In the genomic region with DNA sequence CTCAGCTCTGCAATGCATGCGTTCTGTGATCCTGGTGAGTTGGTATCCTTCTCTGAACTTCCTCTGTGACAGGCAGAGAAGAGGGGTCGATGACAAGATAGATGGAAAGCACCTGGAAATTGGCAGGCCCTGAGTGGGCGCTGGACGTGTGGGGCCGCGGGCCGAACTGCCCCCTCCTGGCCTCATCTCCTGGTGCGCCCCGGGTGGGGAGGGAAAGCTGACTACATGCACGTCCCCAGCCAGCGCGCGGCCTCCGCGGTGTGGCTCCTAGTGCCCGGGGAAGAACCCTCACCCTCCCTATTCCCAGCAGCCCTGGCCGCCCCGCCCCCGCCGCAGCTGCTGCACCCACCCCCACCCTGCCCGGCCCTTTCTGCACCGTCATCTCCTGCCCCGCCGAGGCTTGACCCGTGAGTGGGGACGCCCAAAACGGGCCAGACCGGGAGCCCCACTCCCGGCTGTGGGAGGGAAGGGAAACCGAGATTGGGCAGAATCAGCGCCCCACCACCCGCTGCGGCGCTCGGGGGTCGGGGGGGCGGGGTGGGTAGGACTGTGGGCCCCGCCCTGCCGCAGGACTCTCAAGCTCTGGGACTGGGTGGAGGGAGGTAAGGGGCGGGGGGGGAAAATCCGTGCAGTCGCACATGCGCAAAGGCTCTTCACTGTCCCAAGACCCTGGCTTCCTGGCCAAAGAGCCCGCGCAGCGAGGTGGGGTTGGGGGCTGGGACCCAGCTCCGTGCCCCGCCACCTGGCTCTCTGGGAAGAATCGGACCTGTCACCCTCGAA, we compare ENCODE assay signal across 1 cellular context.
TF ChIP-seq lines count a peak whose summit lies in the region.

A gene (plus strand): TSS at position 371 of the 780 bp plus-strand sequence.

TF ChIP-seq in K562, 482 proteins besides CTCF, POLR2A, EP300 and RAD21 (continued from another document and continues in another):
- TF ChIP-seq, protein P1, sequence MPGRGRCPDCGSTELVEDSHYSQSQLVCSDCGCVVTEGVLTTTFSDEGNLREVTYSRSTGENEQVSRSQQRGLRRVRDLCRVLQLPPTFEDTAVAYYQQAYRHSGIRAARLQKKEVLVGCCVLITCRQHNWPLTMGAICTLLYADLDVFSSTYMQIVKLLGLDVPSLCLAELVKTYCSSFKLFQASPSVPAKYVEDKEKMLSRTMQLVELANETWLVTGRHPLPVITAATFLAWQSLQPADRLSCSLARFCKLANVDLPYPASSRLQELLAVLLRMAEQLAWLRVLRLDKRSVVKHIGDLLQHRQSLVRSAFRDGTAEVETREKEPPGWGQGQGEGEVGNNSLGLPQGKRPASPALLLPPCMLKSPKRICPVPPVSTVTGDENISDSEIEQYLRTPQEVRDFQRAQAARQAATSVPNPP (IDR thresholded peaks at IDR 0.05; ENCODE audit: borderline replicate concordance, insufficient read depth, insufficient read length), result no peak
- TF ChIP-seq, protein P2, sequence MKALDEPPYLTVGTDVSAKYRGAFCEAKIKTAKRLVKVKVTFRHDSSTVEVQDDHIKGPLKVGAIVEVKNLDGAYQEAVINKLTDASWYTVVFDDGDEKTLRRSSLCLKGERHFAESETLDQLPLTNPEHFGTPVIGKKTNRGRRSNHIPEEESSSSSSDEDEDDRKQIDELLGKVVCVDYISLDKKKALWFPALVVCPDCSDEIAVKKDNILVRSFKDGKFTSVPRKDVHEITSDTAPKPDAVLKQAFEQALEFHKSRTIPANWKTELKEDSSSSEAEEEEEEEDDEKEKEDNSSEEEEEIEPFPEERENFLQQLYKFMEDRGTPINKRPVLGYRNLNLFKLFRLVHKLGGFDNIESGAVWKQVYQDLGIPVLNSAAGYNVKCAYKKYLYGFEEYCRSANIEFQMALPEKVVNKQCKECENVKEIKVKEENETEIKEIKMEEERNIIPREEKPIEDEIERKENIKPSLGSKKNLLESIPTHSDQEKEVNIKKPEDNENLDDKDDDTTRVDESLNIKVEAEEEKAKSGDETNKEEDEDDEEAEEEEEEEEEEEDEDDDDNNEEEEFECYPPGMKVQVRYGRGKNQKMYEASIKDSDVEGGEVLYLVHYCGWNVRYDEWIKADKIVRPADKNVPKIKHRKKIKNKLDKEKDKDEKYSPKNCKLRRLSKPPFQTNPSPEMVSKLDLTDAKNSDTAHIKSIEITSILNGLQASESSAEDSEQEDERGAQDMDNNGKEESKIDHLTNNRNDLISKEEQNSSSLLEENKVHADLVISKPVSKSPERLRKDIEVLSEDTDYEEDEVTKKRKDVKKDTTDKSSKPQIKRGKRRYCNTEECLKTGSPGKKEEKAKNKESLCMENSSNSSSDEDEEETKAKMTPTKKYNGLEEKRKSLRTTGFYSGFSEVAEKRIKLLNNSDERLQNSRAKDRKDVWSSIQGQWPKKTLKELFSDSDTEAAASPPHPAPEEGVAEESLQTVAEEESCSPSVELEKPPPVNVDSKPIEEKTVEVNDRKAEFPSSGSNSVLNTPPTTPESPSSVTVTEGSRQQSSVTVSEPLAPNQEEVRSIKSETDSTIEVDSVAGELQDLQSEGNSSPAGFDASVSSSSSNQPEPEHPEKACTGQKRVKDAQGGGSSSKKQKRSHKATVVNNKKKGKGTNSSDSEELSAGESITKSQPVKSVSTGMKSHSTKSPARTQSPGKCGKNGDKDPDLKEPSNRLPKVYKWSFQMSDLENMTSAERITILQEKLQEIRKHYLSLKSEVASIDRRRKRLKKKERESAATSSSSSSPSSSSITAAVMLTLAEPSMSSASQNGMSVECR (CRISPR knock-in tag; IDR thresholded peaks at IDR 0.05), result peak; percentile 49; the same call in 1 of the 2 replicates
- TF ChIP-seq NCOR1 (IDR thresholded peaks at IDR 0.05), result peak; percentile 57
- peak; percentile 55 for TF ChIP-seq BHLHE40 (IDR thresholded peaks at IDR 0.05; ENCODE audit: low read length)
- no peak for TF ChIP-seq RFX7 (CRISPR knock-in tag; IDR thresholded peaks at IDR 0.05)
- TF ChIP-seq ZFP36 (IDR thresholded peaks at IDR 0.05; ENCODE audit: low read depth, low read length, partially characterized antibody), result no peak
- TF ChIP-seq RNF2 (IDR thresholded peaks at IDR 0.05), result peak; percentile 33; the same call in 1 of the 2 replicates
- no peak for TF ChIP-seq JUND (IDR thresholded peaks at IDR 0.05; ENCODE audit: borderline replicate concordance, low read depth, low read length)
- TF ChIP-seq JUND (tag; IDR thresholded peaks at IDR 0.05; ENCODE audit: borderline replicate concordance, low read depth, low read length), result no peak
- no peak for TF ChIP-seq ZNF507 (tag; conservative IDR thresholded peaks at IDR 0.05)
- TF ChIP-seq RBBP5 (IDR thresholded peaks at IDR 0.05; ENCODE audit: borderline replicate concordance, insufficient read depth, low read length, poor library complexity, severe bottlenecking), result peak; percentile 52
- peak; percentile 75 for TF ChIP-seq KDM5B (IDR thresholded peaks at IDR 0.05; ENCODE audit: insufficient replicate concordance, low read depth, low read length)
- TF ChIP-seq, protein P3, sequence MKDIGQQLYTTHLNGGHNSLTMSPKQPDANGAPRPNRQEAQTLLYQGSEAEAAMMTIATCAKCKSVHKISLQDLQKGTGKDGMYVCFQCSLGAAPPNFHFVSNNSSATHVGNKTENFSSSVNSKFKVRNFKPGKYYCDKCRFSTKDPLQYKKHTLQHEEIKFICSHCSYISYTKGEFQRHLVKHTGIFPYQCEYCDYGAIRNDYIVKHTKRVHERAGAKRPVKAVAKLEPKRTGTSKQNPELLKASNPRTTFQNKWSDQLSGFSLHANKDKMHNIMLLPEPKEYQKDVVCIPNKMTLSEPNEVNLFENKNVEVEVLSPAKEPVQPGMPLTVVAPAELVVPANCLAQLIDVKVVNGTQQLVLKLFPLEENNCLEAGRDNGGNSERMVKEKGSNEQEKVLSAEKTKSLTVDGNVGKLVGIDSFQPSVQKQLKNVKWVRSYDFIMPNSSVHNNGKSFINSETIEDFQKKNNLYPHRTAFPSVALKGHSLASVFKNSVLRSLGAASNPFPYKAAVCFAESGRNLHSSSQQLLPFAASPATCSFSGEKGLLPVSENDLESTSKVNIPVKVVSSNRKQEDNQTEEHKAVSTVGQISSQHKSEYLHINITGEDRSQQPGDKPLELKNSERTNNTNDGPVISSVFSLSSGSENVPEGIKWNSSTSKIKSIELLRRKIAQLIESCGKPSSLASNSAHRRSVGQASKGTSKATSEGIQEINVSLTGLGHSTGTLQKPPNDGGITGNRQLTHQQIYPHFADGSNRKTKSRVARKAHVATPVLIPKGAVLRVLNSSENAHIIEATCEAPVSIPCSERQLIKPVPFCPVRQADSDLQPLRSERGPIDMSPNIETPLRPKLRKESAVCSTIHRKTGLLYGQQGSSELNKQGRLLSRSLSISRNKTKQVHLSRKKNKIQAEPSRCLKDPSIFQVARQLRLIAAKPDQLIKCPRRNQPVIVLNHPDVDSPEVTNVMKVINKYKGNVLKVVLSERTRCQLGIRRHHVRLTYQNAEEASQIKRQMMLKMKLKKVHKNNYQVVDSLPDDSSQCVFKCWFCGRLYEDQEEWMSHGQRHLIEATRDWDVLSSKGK (CRISPR knock-in tag; IDR thresholded peaks at IDR 0.05), result no peak
- TF ChIP-seq, protein P4, sequence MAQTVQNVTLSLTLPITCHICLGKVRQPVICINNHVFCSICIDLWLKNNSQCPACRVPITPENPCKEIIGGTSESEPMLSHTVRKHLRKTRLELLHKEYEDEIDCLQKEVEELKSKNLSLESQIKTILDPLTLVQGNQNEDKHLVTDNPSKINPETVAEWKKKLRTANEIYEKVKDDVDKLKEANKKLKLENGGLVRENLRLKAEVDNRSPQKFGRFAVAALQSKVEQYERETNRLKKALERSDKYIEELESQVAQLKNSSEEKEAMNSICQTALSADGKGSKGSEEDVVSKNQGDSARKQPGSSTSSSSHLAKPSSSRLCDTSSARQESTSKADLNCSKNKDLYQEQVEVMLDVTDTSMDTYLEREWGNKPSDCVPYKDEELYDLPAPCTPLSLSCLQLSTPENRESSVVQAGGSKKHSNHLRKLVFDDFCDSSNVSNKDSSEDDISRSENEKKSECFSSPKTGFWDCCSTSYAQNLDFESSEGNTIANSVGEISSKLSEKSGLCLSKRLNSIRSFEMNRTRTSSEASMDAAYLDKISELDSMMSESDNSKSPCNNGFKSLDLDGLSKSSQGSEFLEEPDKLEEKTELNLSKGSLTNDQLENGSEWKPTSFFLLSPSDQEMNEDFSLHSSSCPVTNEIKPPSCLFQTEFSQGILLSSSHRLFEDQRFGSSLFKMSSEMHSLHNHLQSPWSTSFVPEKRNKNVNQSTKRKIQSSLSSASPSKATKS (CRISPR knock-in tag; IDR thresholded peaks at IDR 0.05), result no peak
- peak; percentile 21; the same call in 1 of the 2 replicates for TF ChIP-seq CXXC5 (CRISPR knock-in tag; IDR thresholded peaks at IDR 0.05)
- no peak for TF ChIP-seq ZNF75A (CRISPR knock-in tag; IDR thresholded peaks at IDR 0.05)
- TF ChIP-seq, protein P5, sequence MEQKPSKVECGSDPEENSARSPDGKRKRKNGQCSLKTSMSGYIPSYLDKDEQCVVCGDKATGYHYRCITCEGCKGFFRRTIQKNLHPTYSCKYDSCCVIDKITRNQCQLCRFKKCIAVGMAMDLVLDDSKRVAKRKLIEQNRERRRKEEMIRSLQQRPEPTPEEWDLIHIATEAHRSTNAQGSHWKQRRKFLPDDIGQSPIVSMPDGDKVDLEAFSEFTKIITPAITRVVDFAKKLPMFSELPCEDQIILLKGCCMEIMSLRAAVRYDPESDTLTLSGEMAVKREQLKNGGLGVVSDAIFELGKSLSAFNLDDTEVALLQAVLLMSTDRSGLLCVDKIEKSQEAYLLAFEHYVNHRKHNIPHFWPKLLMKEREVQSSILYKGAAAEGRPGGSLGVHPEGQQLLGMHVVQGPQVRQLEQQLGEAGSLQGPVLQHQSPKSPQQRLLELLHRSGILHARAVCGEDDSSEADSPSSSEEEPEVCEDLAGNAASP (IDR thresholded peaks at IDR 0.05), result no peak
- 0 out of 2 replicates have a peak, but pooled peaks have one; percentile 8 for TF ChIP-seq ETV5 (CRISPR knock-in tag; IDR thresholded peaks at IDR 0.05; ENCODE audit: low read depth)
- TF ChIP-seq, protein P6, sequence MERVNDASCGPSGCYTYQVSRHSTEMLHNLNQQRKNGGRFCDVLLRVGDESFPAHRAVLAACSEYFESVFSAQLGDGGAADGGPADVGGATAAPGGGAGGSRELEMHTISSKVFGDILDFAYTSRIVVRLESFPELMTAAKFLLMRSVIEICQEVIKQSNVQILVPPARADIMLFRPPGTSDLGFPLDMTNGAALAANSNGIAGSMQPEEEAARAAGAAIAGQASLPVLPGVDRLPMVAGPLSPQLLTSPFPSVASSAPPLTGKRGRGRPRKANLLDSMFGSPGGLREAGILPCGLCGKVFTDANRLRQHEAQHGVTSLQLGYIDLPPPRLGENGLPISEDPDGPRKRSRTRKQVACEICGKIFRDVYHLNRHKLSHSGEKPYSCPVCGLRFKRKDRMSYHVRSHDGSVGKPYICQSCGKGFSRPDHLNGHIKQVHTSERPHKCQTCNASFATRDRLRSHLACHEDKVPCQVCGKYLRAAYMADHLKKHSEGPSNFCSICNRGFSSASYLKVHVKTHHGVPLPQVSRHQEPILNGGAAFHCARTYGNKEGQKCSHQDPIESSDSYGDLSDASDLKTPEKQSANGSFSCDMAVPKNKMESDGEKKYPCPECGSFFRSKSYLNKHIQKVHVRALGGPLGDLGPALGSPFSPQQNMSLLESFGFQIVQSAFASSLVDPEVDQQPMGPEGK (CRISPR knock-in tag; IDR thresholded peaks at IDR 0.05; ENCODE audit: borderline replicate concordance), result no peak
- TF ChIP-seq PHF20 (IDR thresholded peaks at IDR 0.05; ENCODE audit: partially characterized antibody), result no peak
- TF ChIP-seq WHSC1 (IDR thresholded peaks at IDR 0.05; ENCODE audit: low read length), result no peak
- no peak for TF ChIP-seq TRIM28 (IDR thresholded peaks at IDR 0.05)
- no peak for TF ChIP-seq ZNF695 (CRISPR knock-in tag; IDR thresholded peaks at IDR 0.05)
- no peak for TF ChIP-seq HNRNPH1 (optimal IDR thresholded peaks at IDR 0.05; ENCODE audit: low read depth, low read length)
- TF ChIP-seq DMBX1 (CRISPR knock-in tag; IDR thresholded peaks at IDR 0.05; ENCODE audit: borderline replicate concordance), result no peak
- TF ChIP-seq CCNT2 (IDR thresholded peaks at IDR 0.05; ENCODE audit: borderline replicate concordance, extremely low read depth, insufficient read length, low read depth, low read length), result no peak
- TF ChIP-seq, protein P7, sequence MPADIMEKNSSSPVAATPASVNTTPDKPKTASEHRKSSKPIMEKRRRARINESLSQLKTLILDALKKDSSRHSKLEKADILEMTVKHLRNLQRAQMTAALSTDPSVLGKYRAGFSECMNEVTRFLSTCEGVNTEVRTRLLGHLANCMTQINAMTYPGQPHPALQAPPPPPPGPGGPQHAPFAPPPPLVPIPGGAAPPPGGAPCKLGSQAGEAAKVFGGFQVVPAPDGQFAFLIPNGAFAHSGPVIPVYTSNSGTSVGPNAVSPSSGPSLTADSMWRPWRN (IDR thresholded peaks at IDR 0.05; ENCODE audit: low read depth), result no peak
- TF ChIP-seq, protein P8, sequence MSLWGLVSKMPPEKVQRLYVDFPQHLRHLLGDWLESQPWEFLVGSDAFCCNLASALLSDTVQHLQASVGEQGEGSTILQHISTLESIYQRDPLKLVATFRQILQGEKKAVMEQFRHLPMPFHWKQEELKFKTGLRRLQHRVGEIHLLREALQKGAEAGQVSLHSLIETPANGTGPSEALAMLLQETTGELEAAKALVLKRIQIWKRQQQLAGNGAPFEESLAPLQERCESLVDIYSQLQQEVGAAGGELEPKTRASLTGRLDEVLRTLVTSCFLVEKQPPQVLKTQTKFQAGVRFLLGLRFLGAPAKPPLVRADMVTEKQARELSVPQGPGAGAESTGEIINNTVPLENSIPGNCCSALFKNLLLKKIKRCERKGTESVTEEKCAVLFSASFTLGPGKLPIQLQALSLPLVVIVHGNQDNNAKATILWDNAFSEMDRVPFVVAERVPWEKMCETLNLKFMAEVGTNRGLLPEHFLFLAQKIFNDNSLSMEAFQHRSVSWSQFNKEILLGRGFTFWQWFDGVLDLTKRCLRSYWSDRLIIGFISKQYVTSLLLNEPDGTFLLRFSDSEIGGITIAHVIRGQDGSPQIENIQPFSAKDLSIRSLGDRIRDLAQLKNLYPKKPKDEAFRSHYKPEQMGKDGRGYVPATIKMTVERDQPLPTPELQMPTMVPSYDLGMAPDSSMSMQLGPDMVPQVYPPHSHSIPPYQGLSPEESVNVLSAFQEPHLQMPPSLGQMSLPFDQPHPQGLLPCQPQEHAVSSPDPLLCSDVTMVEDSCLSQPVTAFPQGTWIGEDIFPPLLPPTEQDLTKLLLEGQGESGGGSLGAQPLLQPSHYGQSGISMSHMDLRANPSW (CRISPR knock-in tag; IDR thresholded peaks at IDR 0.05), result no peak
- no peak for TF ChIP-seq CC2D1A (IDR thresholded peaks at IDR 0.05)
- TF ChIP-seq, protein P9, sequence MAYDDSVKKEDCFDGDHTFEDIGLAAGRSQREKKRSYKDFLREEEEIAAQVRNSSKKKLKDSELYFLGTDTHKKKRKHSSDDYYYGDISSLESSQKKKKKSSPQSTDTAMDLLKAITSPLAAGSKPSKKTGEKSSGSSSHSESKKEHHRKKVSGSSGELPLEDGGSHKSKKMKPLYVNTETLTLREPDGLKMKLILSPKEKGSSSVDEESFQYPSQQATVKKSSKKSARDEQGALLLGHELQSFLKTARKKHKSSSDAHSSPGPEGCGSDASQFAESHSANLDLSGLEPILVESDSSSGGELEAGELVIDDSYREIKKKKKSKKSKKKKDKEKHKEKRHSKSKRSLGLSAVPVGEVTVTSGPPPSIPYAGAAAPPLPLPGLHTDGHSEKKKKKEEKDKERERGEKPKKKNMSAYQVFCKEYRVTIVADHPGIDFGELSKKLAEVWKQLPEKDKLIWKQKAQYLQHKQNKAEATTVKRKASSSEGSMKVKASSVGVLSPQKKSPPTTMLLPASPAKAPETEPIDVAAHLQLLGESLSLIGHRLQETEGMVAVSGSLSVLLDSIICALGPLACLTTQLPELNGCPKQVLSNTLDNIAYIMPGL (CRISPR knock-in tag; IDR thresholded peaks at IDR 0.05), result no peak
